Comparison of ENCODE assay signal across 8 cellular contexts in genomic region chr1:112507896-112508241, GRCh38. TPM values are rescaled to one million over a fixed set of nuclear protein-coding genes. Genes with fewer than 3 reads are reported as not detected.
DNase-seq lines count a peak whose midpoint lies in the region; ATAC-seq and TF ChIP-seq lines count a peak whose summit lies in the region.

No MANE protein-coding gene starts in this region.

- peaks cover 0 to 26% (median 18%) of the 10 kb centered on the region in 12 donors for H3K4me1 ChIP-seq in heart left ventricle
- peaks cover 0 to 32% of the 10 kb centered on the region in 2 donors for H3K4me1 ChIP-seq in right atrium auricular region
- H3K4me1 ChIP-seq in smooth muscle cell (ENCODE audit: low read depth), result peaks cover 13% of the 10 kb centered on the region

- no peak overlapping the region for H2AFZ ChIP-seq in smooth muscle cell (ENCODE audit: low read depth)

- H4K20me1 ChIP-seq in smooth muscle cell (ENCODE audit: low read depth), result no peaks in the 10 kb centered on the region

- no peak for ATAC-seq in heart left ventricle
- no peak for ATAC-seq in Right ventricle myocardium inferior

- H3K4me2 ChIP-seq in smooth muscle cell, result peak overlapping the region; percentile 85

- no peak overlapping the region for H3K9ac ChIP-seq in smooth muscle cell (ENCODE audit: low read depth)

- TF ChIP-seq POLR2A in heart left ventricle (IDR thresholded peaks at IDR 0.05), result no peak

- no peak for TF ChIP-seq CTCF in heart left ventricle (IDR thresholded peaks at IDR 0.05)
- no peak for TF ChIP-seq CTCF in right atrium auricular region (IDR thresholded peaks at IDR 0.05)
- TF ChIP-seq CTCF in smooth muscle cell (IDR thresholded peaks at IDR 0.05; ENCODE audit: borderline replicate concordance, insufficient read depth, poor library complexity, severe bottlenecking), result no peak

- H3K36me3 ChIP-seq in heart left ventricle (no peaks in the 10 kb centered on the region), right atrium auricular region (no peaks in the 10 kb centered on the region), smooth muscle cell (ENCODE audit: low read depth) (no peaks in the 10 kb centered on the region)

- H3K4me3 ChIP-seq in heart left ventricle, result peak overlapping the region in 11 of 12 donors; percentile 18 to 67 (median 56)
- H3K4me3 ChIP-seq in right atrium auricular region, result peak overlapping the region; percentile 56 to 61
- H3K4me3 ChIP-seq in smooth muscle cell, result peak overlapping the region; percentile 45

- intact Hi-C loops in heart left ventricle (cut with DNase I) (loop anchor here in 7 of 10 donors (10.0 kb wide), 3 partner anchors 107 to 197 kb away; partner anchors contain the start of genes RHOC (in 4 of the 7), CAPZA1 (in 2 of the 7), MOV10 (in 2 of the 7) and ST7L (in 2 of the 7)), Right ventricle myocardium inferior (cut with DNase I) (no loop called here)

- H3K9me3 ChIP-seq in heart left ventricle, result no peaks in the 10 kb centered on the region
- H3K9me3 ChIP-seq in right atrium auricular region, result no peaks in the 10 kb centered on the region
- no peaks in the 10 kb centered on the region for H3K9me3 ChIP-seq in smooth muscle cell (replicated peaks; ENCODE audit: low read depth)

- H3K27ac ChIP-seq in heart left ventricle (no peak overlapping the region), right atrium auricular region (peak overlapping the region in 1 of 2 donors; percentile 4), smooth muscle cell (ENCODE audit: low read depth) (no peak overlapping the region)

- H3K79me2 ChIP-seq in smooth muscle cell (ENCODE audit: low read depth), result no peaks in the 10 kb centered on the region

- 0 to 6% (median 1%) methylated on average over 7 to 15 of the region's 15 CpGs for WGBS in heart left ventricle, 4 donors
- 2% methylated on average over 12 of the region's 15 CpGs for WGBS in smooth muscle cell (ENCODE audit: low lambda C conversion rate)

- H3F3A ChIP-seq in smooth muscle cell (ENCODE audit: low read depth), result no peaks in the 10 kb centered on the region

- DNase-seq in heart left ventricle (no peak), Right ventricle myocardium inferior (ENCODE audit: missing footprints) (no peak), right atrium auricular region (ENCODE audit: low spot score) (no peak), smooth muscle cell (lab: John Stamatoyannopoulos, UW; ENCODE audit: unreplicated experiment) (no peak), HK-2 (ENCODE audit: unreplicated experiment) (no peak), UCSD-AML1 (lab: John Stamatoyannopoulos, UW; ENCODE audit: unreplicated experiment) (no peak), NCI-H1048 (lab: John Stamatoyannopoulos, UW) (no peak)
- DNase-seq in activated T-cell treated with anti-CD3 and anti-CD28 coated beads, Interleukin-2, amount 50 U/mL, for 1 hour, result peak; percentile 54

- H3K27me3 ChIP-seq in heart left ventricle (peaks cover 0 to 46% (median 11%) of the 10 kb centered on the region in 9 donors), right atrium auricular region (no peaks in the 10 kb centered on the region), smooth muscle cell (ENCODE audit: low read depth) (peaks cover 71% of the 10 kb centered on the region)

RNA-seq across cellular contexts. Expression of gene WNT2B, which starts 0.9 kb away (rescaled TPM):
- total RNA-seq in heart left ventricle, result 10 to 100 TPM in 1 of 9 donors, 1 to 10 TPM in 8; 1.6 to 16.2 (median 2.8) TPM
- 1 to 10 TPM in 1 of 2 donors, under 1 TPM in 1; 0.71 to 1.6 TPM for polyA plus RNA-seq in heart left ventricle
- total RNA-seq in Right ventricle myocardium inferior, result 1.5 TPM
- total RNA-seq in right atrium auricular region, result 10 to 100 TPM in 1 of 2 donors, 1 to 10 TPM in 1; 4.8 to 18.6 TPM
- total RNA-seq in smooth muscle cell, result 1.8 and 3.5 TPM in 2 replicates
- 0.41 and 1.3 TPM in 2 replicates for polyA plus RNA-seq in smooth muscle cell
